Comparison of ENCODE assay signal across 23 cellular contexts in the genomic region with DNA sequence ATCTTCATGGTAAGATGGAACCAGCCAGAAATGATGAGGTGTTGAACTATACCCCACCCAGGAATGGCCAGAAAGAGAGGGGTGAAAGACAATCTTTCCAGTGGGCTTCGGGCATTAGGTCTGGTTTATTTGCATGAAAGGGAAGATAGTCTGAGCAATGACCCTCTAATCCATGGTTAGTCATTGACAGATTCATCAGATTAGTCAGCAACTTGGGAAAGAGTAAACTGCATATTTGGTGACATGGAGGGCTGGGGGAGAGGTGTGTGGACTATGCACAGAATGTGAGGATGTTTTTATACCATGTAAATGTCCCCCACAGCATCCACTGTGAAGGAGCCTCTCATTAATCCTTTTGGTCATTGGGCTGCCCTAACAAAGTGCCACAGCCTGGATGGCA.
"Had no signal": no experiment of that assay in that cellular context is flagged by ENCODE, and none has a peak within 500 bp of the region (broad histone marks: within the 10 kb centered on the region; RNA-seq: fewer than 3 reads in every experiment).

No MANE protein-coding gene starts in this region.

- H3K27me3 Mint-ChIP-seq: activated T-helper 17 cell treated with anti-CD3 and anti-CD28 coated beads, Interleukin-2, amount 50 U/mL, for 72 hours had no signal

- H3K4me1 Mint-ChIP-seq: activated T-helper 17 cell treated with anti-CD3 and anti-CD28 coated beads, Interleukin-2, amount 50 U/mL, for 72 hours; central memory CD8-positive, alpha-beta T cell; nephron had no signal

- H3K4me1 ChIP-seq: ascending aorta, foreskin keratinocyte, right lobe of liver, stomach, suprapubic skin, tibial nerve had no signal

- H3K4me3 ChIP-seq: ascending aorta, right lobe of liver, stomach, suprapubic skin, tibial nerve had no signal

- H3K4me3 Mint-ChIP-seq: activated CD8-positive, alpha-beta T cell treated with anti-CD3 and anti-CD28 coated beads, Interleukin-2, amount 10 ng/mL, durations not matched to agents 7 days and 5 days; activated T-cell treated with anti-CD3 and anti-CD28 coated beads, Interleukin-2, amount 50 U/mL, for 24 hours; activated T-helper 17 cell treated with anti-CD3 and anti-CD28 coated beads, Interleukin-2, amount 50 U/mL, for 72 hours; central memory CD8-positive, alpha-beta T cell; nephron; stimulated activated effector memory CD8-positive, alpha-beta T cell treated with anti-CD3 and anti-CD28 coated beads, Interleukin-12 subunit alpha, Interleukin-12 subunit beta, amount 100 ng/mL, for 72 hours had no signal

- H3K9me3 Mint-ChIP-seq: activated T-cell treated with anti-CD3 and anti-CD28 coated beads, Interleukin-2, amount 50 U/mL, for 24 hours; activated T-helper 17 cell treated with anti-CD3 and anti-CD28 coated beads, Interleukin-2, amount 50 U/mL, for 72 hours; central memory CD8-positive, alpha-beta T cell; stimulated activated effector memory CD8-positive, alpha-beta T cell treated with anti-CD3 and anti-CD28 coated beads, Interleukin-12 subunit alpha, Interleukin-12 subunit beta, amount 100 ng/mL, for 72 hours had no signal

- DNase-seq: activated CD4-positive, alpha-beta T cell treated with anti-CD3 and anti-CD28 coated beads for 1 hour; activated CD4-positive, alpha-beta T cell treated with anti-CD3 and anti-CD28 coated beads, Interleukin-2, amount 50 U/mL, for 1 hour; activated CD8-positive, alpha-beta T cell treated with anti-CD3 and anti-CD28 coated beads, Interleukin-2, amount 10 ng/mL, durations not matched to agents 7 days and 5 days; activated T-cell treated with anti-CD3 and anti-CD28 coated beads, Interleukin-2, amount 50 U/mL, for 24 hours; foreskin keratinocyte; glutamatergic neuron; hippocampal formation; left cardiac atrium; midbrain; nucleus accumbens; right lobe of liver; small intestine; stimulated activated CD4-positive, alpha-beta T cell treated with anti-CD3 and anti-CD28 coated beads, Interleukin-2, amount 100 ng/mL, for 24 hours; stomach; T-helper 1 cell had no signal

- H3K27me3 ChIP-seq: ascending aorta, right lobe of liver, stomach, suprapubic skin, tibial nerve had no signal

- H3K36me3 ChIP-seq: ascending aorta, right lobe of liver, stomach, suprapubic skin, tibial nerve had no signal

- H3K27ac Mint-ChIP-seq: activated CD8-positive, alpha-beta T cell treated with anti-CD3 and anti-CD28 coated beads, Interleukin-2, amount 10 ng/mL, durations not matched to agents 7 days and 5 days; activated T-cell treated with anti-CD3 and anti-CD28 coated beads, Interleukin-2, amount 50 U/mL, for 24 hours; nephron had no signal

- H3K27ac ChIP-seq: ascending aorta, foreskin keratinocyte, right lobe of liver, stomach, suprapubic skin, tibial nerve had no signal

- H3K9me3 ChIP-seq: ascending aorta, right lobe of liver, stomach, suprapubic skin had no signal

- ATAC-seq: activated CD8-positive, alpha-beta T cell treated with anti-CD3 and anti-CD28 coated beads, Interleukin-2, amount 10 ng/mL, durations not matched to agents 7 days and 5 days; activated naive CD4-positive, alpha-beta T cell treated with anti-CD3 and anti-CD28 coated beads, Interleukin-2, amount 50 U/mL, for 72 hours; activated T-helper 17 cell treated with anti-CD3 and anti-CD28 coated beads, Interleukin-2, amount 50 U/mL, for 72 hours; foreskin keratinocyte; left cardiac atrium; stimulated activated effector memory CD8-positive, alpha-beta T cell treated with anti-CD3 and anti-CD28 coated beads, Interleukin-12 subunit alpha, Interleukin-12 subunit beta, amount 100 ng/mL, for 72 hours had no signal

- H3K36me3 Mint-ChIP-seq: activated naive CD4-positive, alpha-beta T cell treated with anti-CD3 and anti-CD28 coated beads, Interleukin-2, amount 50 U/mL, for 72 hours; stimulated activated effector memory CD8-positive, alpha-beta T cell treated with anti-CD3 and anti-CD28 coated beads, Interleukin-12 subunit alpha, Interleukin-12 subunit beta, amount 100 ng/mL, for 72 hours had no signal
